ENCODE assay signal across 27 cellular contexts in genomic region chr14:48967419-48967818, GRCh38.
"Had no signal": no experiment of that assay in that cellular context is flagged by ENCODE, and none has a peak within 500 bp of the region (broad histone marks: within the 10 kb centered on the region; RNA-seq: fewer than 3 reads in every experiment).

No MANE protein-coding gene starts in this region.

- H3K9me3 ChIP-seq: ascending aorta, body of pancreas, breast epithelium, MG63 had no signal

- H3K4me3 ChIP-seq: ascending aorta, body of pancreas, breast epithelium, MG63 had no signal

- H3K27ac ChIP-seq: ascending aorta, body of pancreas, breast epithelium had no signal

- H3K27me3 ChIP-seq: ascending aorta, body of pancreas, breast epithelium, MG63 had no signal

- DNase-seq: activated CD4-positive, alpha-beta T cell treated with anti-CD3 and anti-CD28 coated beads for 36 hours; activated CD4-positive, alpha-beta T cell treated with anti-CD3 and anti-CD28 coated beads, Interleukin-2, amount 10 ng/mL, durations not matched to agents 7 days and 5 days; activated CD4-positive, alpha-beta T cell treated with anti-CD3 and anti-CD28 coated beads, Interleukin-2, amount 50 U/mL, for 48 hours; activated CD8-positive, alpha-beta T cell treated with anti-CD3 and anti-CD28 coated beads, Interleukin-2, amount 10 ng/mL, durations not matched to agents 7 days and 5 days; activated gamma-delta T cell; activated naive CD4-positive, alpha-beta T cell treated with Interleukin-2 at 50 U/mL for 16 hours; activated naive CD8-positive, alpha-beta T cell treated with anti-CD3 and anti-CD28 coated beads, Interleukin-2, amount 10 ng/mL, durations not matched to agents 7 days and 5 days; activated T-cell treated with anti-CD3 and anti-CD28 coated beads, Interleukin-2, amount 50 U/mL, for 24 hours; amygdala; body of pancreas; Karpas-422; KBM-7; MG63; NCI-H1048; NCI-H1105 treated with DMSO at 0.1 percent for 48 hours; NCI-H1436; NCI-H1694; NCI-H1930; NCI-H2081 treated with DMSO at 0.1 percent for 48 hours; NCI-H226; NCI-H446 treated with DMSO at 0.1 percent for 48 hours; NCI-H524; NCI-H748 treated with DMSO at 0.1 percent for 48 hours; NK-92 treated with Interleukin-12 subunit alpha and Interleukin-12 subunit beta, amount 100 ng/mL, for 24 hours; SIG-M5 had no signal

- H3K36me3 ChIP-seq: ascending aorta, breast epithelium, MG63 had no signal

- H3K4me1 ChIP-seq: ascending aorta, body of pancreas, breast epithelium had no signal

- ATAC-seq: activated CD4-positive, alpha-beta T cell treated with anti-CD3 and anti-CD28 coated beads for 36 hours; activated CD8-positive, alpha-beta T cell treated with anti-CD3 and anti-CD28 coated beads, Interleukin-2, amount 10 ng/mL, durations not matched to agents 7 days and 5 days; body of pancreas had no signal
